ENCODE assay signal across 1 cellular context in genomic region chr11:2265396-2265795, GRCh38.
TF ChIP-seq lines count a peak whose summit lies in the region.

No MANE protein-coding gene starts in this region.

TF ChIP-seq in WTC11, 78 proteins besides CTCF, POLR2A, EP300 and RAD21 (continued from another document):
- no peak for TF ChIP-seq STAT6 (CRISPR knock-in tag; conservative IDR thresholded peaks at IDR 0.05; ENCODE audit: low read depth)
